In the genomic region with DNA sequence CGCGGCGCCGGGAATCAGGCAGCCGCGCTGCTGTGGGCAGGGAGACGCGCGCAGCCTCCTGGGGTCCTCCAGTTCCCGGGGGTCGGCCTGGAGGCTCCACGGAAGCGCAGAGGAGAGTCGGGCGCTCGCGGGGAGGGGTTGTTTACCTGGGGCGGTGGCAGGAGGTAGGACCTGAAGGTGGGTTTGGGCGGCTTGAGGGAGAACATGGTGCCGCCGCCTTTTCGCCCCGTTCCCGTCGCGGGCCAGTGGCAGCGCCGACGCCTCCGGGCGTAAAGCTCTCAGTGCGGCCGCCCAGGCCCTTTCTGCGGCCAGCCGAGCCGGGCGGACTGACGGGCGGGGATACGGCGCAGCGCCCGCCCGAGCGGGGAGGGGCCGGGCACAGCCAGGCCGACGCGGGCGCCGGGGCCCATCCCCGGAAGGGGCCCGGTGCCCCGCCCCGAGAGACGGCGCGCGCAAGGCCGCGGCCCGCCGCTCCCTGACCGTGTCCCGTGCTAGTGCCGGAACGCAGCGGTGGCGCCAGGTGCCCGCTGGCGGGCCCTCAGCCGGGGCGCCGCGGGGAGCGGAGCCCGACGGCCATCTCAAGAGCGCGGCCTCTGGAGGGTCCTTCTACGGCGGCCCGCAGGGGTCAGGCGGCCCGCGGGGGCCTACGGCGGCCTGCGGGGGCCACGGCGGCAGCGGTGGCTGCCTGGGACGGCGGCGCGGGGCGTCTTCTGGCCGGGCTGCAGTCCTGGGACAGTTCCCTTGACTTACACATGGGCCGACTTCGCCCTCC, we compare ENCODE assay signal across 8 cellular contexts. TPM values are rescaled to one million over a fixed set of nuclear protein-coding genes. Genes with fewer than 3 reads are reported as not detected.
DNase-seq lines count a peak whose midpoint lies in the region; ATAC-seq and TF ChIP-seq lines count a peak whose summit lies in the region.

A gene with protein sequence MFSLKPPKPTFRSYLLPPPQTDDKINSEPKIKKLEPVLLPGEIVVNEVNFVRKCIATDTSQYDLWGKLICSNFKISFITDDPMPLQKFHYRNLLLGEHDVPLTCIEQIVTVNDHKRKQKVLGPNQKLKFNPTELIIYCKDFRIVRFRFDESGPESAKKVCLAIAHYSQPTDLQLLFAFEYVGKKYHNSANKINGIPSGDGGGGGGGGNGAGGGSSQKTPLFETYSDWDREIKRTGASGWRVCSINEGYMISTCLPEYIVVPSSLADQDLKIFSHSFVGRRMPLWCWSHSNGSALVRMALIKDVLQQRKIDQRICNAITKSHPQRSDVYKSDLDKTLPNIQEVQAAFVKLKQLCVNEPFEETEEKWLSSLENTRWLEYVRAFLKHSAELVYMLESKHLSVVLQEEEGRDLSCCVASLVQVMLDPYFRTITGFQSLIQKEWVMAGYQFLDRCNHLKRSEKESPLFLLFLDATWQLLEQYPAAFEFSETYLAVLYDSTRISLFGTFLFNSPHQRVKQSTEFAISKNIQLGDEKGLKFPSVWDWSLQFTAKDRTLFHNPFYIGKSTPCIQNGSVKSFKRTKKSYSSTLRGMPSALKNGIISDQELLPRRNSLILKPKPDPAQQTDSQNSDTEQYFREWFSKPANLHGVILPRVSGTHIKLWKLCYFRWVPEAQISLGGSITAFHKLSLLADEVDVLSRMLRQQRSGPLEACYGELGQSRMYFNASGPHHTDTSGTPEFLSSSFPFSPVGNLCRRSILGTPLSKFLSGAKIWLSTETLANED (minus strand): TSS at position 328 of the 772 bp plus-strand sequence. CDS start 122 bp downstream, at position 206.

- ATAC-seq in GM19455 (IDR thresholded peaks at IDR 0.05; ENCODE audit: unreplicated experiment): peak; percentile 79
- peak; percentile 94 for ATAC-seq in RWPE2 (ENCODE audit: low read depth)

- H3K4me3 ChIP-seq in RWPE2 (ENCODE audit: severe bottlenecking) (peak within 1 kb of the TSS; percentile 94), fibroblast of villous mesenchyme (ENCODE audit: low read depth, low read length) (peak within 1 kb of the TSS; percentile 96), neural progenitor cell (peak within 1 kb of the TSS; percentile 97), stomach smooth muscle (ENCODE audit: low read length in 2 of 2) (peak within 1 kb of the TSS; percentile 93 to 95)

- H3F3A ChIP-seq in neural progenitor cell (ENCODE audit: low read depth): peaks cover 25% of the 10 kb centered on the region

- peaks cover 9% of the 10 kb centered on the region for H3K4me1 ChIP-seq in RWPE2 (ENCODE audit: insufficient read depth, poor library complexity, severe bottlenecking)
- peaks cover 10% of the 10 kb centered on the region for H3K4me1 ChIP-seq in neural progenitor cell
- H3K4me1 ChIP-seq in stomach smooth muscle (ENCODE audit: control insufficient read depth, insufficient read depth, low read length): peaks cover 4% of the 10 kb centered on the region

- H3K36me3 Mint-ChIP-seq in neural progenitor cell: peaks cover 3% of the 10 kb centered on the region

- peak within 1 kb of the TSS; percentile 90 for H3K27ac Mint-ChIP-seq in neural progenitor cell

- H3K9me3 ChIP-seq in RWPE2 (ENCODE audit: severe bottlenecking) (no peaks in the 10 kb centered on the region), neural progenitor cell (ENCODE audit: low read depth) (no peaks in the 10 kb centered on the region), stomach smooth muscle (ENCODE audit: control insufficient read depth in 2 of 2, low read length in 2 of 2) (no peaks in the 10 kb centered on the region)

- no peaks in the 10 kb centered on the region for H4K20me1 ChIP-seq in neural progenitor cell (ENCODE audit: low read depth)

- peak within 1 kb of the TSS; percentile 98 for H3K4me3 Mint-ChIP-seq in neural progenitor cell

- H3K27me3 Mint-ChIP-seq in neural progenitor cell (ENCODE audit: insufficient read depth, low read depth): no peaks in the 10 kb centered on the region

- peaks cover 13% of the 10 kb centered on the region for H3K4me1 Mint-ChIP-seq in neural progenitor cell

- H3K27ac ChIP-seq in RWPE2 (ENCODE audit: poor library complexity, severe bottlenecking) (peak within 1 kb of the TSS; percentile 68), neural progenitor cell (peak within 1 kb of the TSS; percentile 65), stomach smooth muscle (ENCODE audit: low read length) (peak within 1 kb of the TSS; percentile 64)

- peak within 1 kb of the TSS; percentile 90 for H2AFZ ChIP-seq in neural progenitor cell (replicated peaks)

- peak; percentile 38 for DNase-seq in COLO829 (ENCODE audit: low spot score)
- peak; percentile 66 for DNase-seq in HK-2 (ENCODE audit: unreplicated experiment)
- peak; percentile 79 for DNase-seq in RWPE2 (ENCODE audit: low spot score)
- DNase-seq in activated effector memory CD4-positive, alpha-beta T cell treated with anti-CD3 and anti-CD28 coated beads, Interleukin-2, amount 50 U/mL, for 16 hours: peak; percentile 90
- DNase-seq in fibroblast of villous mesenchyme (ENCODE audit: low read depth): peak; percentile 75
- peak; percentile 91 for DNase-seq in neural progenitor cell (ENCODE audit: low spot score)

- H3K9ac ChIP-seq in neural progenitor cell: peak within 1 kb of the TSS; percentile 67
- H3K9ac ChIP-seq in stomach smooth muscle (ENCODE audit: low read length in 2 of 2): peak within 1 kb of the TSS; percentile 92

- 0 out of 2 replicates have a peak, but pooled peaks cover 5% of the 10 kb centered on the region for H3K36me3 ChIP-seq in RWPE2 (ENCODE audit: low read depth)
- no peaks in the 10 kb centered on the region for H3K36me3 ChIP-seq in neural progenitor cell
- H3K36me3 ChIP-seq in stomach smooth muscle (ENCODE audit: control insufficient read depth in 2 of 2, insufficient read depth in 2 of 2, low read length in 2 of 2): peaks cover 4 to 5% of the 10 kb centered on the region in 2 donors

- H3K79me2 ChIP-seq in neural progenitor cell (ENCODE audit: low read depth): peaks cover 10% of the 10 kb centered on the region

- H3K9me3 Mint-ChIP-seq in neural progenitor cell: no peaks in the 10 kb centered on the region

- H3K4me2 ChIP-seq in neural progenitor cell: peak within 1 kb of the TSS; percentile 79

- H3K27me3 ChIP-seq in RWPE2 (ENCODE audit: insufficient read depth, poor library complexity, severe bottlenecking): no peaks in the 10 kb centered on the region
- peaks cover 4% of the 10 kb centered on the region for H3K27me3 ChIP-seq in neural progenitor cell
- no peaks in the 10 kb centered on the region for H3K27me3 ChIP-seq in stomach smooth muscle (ENCODE audit: control insufficient read depth in 1 of 2, insufficient read depth in 2 of 2, low read length in 2 of 2)

- peak; percentile 2 for TF ChIP-seq CTCF in RWPE2 (IDR thresholded peaks at IDR 0.05; ENCODE audit: poor library complexity, severe bottlenecking)
- TF ChIP-seq CTCF in fibroblast of villous mesenchyme (IDR thresholded peaks at IDR 0.05; ENCODE audit: insufficient read depth, low read depth, low read length): no peak
- TF ChIP-seq CTCF in neural progenitor cell (IDR thresholded peaks at IDR 0.05): peak; percentile 6

RNA-seq across cellular contexts. Expression of the gene that starts here (rescaled TPM):
- 25.4 and 37.6 TPM in 2 replicates for total RNA-seq in fibroblast of villous mesenchyme
- 8.8 and 18.7 TPM in 2 replicates for total RNA-seq in neural progenitor cell (ENCODE audit: low replicate concordance)

Comparison
In these comparisons a context has a peak if more than half of its experiments do, and no peak if none do; other contexts are left out.
1. Peak in every context shown above with its lines: DNase-seq, ATAC-seq, H3K4me3 ChIP-seq and H3K27ac ChIP-seq.
2. DNase-seq: peak in every context shown above with its lines; median percentile 91 in neural progenitor cell; 90 in activated effector memory CD4-positive, alpha-beta T cell treated with anti-CD3 and anti-CD28 coated beads, Interleukin-2, amount 50 U/mL, for 16 hours; 79 in RWPE2; 75 in fibroblast of villous mesenchyme; 66 in HK-2; 38 in COLO829.